9 cellular contexts compared by ENCODE assay signal in the genomic region with DNA sequence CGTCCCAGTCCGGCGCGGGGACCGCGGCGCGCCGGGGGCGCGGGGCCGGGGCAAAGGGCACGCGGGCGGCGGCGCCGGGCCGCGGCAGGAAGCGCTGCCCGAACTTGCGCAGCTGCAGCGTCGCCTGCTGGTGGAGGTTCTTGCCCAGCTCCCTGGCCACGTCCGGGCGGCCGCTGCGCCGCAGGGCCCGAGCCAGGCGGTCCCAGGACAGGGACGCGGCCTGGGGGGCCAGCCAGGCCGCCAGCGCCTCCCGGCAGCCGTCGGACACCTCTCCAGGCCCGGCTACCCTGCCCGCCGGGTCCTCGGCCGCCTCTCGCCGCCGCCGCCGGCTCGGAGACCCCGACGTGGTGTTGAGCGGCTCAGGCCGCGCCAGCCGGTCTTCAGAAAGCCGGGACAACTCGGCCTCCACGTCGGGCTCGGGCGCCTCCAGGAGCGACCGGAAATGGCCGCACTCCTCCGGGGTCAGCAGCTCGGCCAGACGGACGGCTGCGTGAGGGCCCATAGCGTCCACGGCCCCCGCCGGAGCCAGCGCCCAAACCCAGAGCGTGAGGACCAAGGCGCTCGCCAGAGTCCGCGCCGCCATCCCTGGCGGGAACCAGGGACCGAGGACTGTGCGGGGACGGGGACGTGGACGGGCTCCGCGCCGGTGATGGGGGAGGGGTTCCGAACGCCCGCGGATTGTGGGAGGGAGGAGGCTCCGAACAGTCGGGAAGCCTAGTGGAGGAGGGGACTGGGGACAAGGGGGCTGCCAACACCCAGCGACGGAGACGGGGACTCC. TPM values are rescaled to one million over a fixed set of nuclear protein-coding genes. Genes with fewer than 3 reads are reported as not detected.
A peak's percentile ranks its signal among the peaks of the same experiment; 100 is the strongest.
DNase-seq lines count a peak whose midpoint lies in the region; ATAC-seq, FAIRE-seq and TF ChIP-seq lines count a peak whose summit lies in the region.
"Had no signal": no experiment of that assay in that cellular context is flagged by ENCODE, and none has a peak within 500 bp of the region (broad histone marks: within the 10 kb centered on the region; RNA-seq: fewer than 3 reads in every experiment).

No MANE protein-coding gene starts in this region.

- peak overlapping the region in 52 of 59 donors; percentile 15 to 91 (median 72) for H3K27ac ChIP-seq in dorsolateral prefrontal cortex
- H3K27ac ChIP-seq in HepG2 (ENCODE audit: extremely low read length, insufficient read depth, low read length) = no peak overlapping the region
- no peak overlapping the region for H3K27ac ChIP-seq in SJCRH30

- H3K4me1 ChIP-seq in HepG2 (ENCODE audit: insufficient read depth, low read length) (peaks cover 11% of the 10 kb centered on the region; the same call in 1 of the 2 replicates), SJCRH30 (no peaks in the 10 kb centered on the region)

- TF ChIP-seq POLR2A in HepG2 (IDR thresholded peaks at IDR 0.05; ENCODE audit: insufficient read depth in 1 of 2, low read depth in 2 of 2, low read length in 2 of 2) = peak; percentile 36 to 76; a peak in 2 of 4 replicates

- intact Hi-C loops in dorsolateral prefrontal cortex (cut with DNase I) (loop anchor here (5.0 to 10.0 kb wide), 3 partner anchors 137 to 222 kb away; partner anchors contain the start of genes SCN8A (in 2 of the 2) and ACVR1B (in 1 of the 2)), HepG2 (cut with micrococcal nuclease; ENCODE audit: unreplicated experiment) (loop anchor here (2.0 to 5.0 kb wide), 3 partner anchors 222 to 392 kb away; partner anchors contain the start of gene SLC4A8)

- POLR2A ChIA-PET in HepG2 (lab: Yijun Ruan, JAX) = interaction anchor here (0.6 to 2.3 kb wide), 8 partner anchors 10 to 59 kb away, joined by 3 to 12 read pairs (median 4); no protein-coding TSS in a partner anchor

- no peak overlapping the region for H2AFZ ChIP-seq in HepG2 (ENCODE audit: low read length)

- peak overlapping the region; percentile 38 to 77 (median 66) for H3K4me3 ChIP-seq in dorsolateral prefrontal cortex
- H3K4me3 ChIP-seq in HepG2 (replicated peaks in 1 of 3; ENCODE audit: insufficient read depth in 1 of 3, low read depth in 2 of 3, low read length in 3 of 3) = peak overlapping the region; percentile 65 to 83 (median 74)
- no peak overlapping the region for H3K4me3 ChIP-seq in SJCRH30

- H3K9ac ChIP-seq in HepG2 (ENCODE audit: insufficient read depth, low read depth, low read length) = peak overlapping the region; percentile 78

- H3K9me3 ChIP-seq in HepG2 (ENCODE audit: low read length) = no peaks in the 10 kb centered on the region
- H3K9me3 ChIP-seq in SJCRH30 (replicated peaks) = no peaks in the 10 kb centered on the region

- H3K4me2 ChIP-seq in HepG2 (ENCODE audit: low read depth, low read length) = peak overlapping the region; percentile 95

- WGBS in HepG2 (ENCODE audit: low lambda C conversion rate) = 0% methylated on average over 5 of the region's 100 CpGs

- TF ChIP-seq RAD21 in HepG2 (CRISPR knock-in tag; IDR thresholded peaks at IDR 0.05) = peak; percentile 93

- H3K79me2 ChIP-seq in HepG2 (ENCODE audit: insufficient read depth, low read length) = no peaks in the 10 kb centered on the region

- TF ChIP-seq CTCF in dorsolateral prefrontal cortex (IDR thresholded peaks at IDR 0.05 in 54 of 56, conservative IDR thresholded peaks at IDR 0.05 in 2 of 56; ENCODE audit: low read depth in 1 of 56, partially characterized antibody in 56 of 56) (peak in 51 of 56 donors; percentile 23 to 78 (median 56)), HepG2 (CRISPR knock-in tag; IDR thresholded peaks at IDR 0.05) (peak; percentile 76)

- ATAC-seq in HepG2 (peak; percentile 91), GM21529 (IDR thresholded peaks at IDR 0.05; ENCODE audit: unreplicated experiment) (no peak)

- DNase-seq in ELF-1 (ENCODE audit: low read depth, low spot score) (peak; percentile 81), NCI-H1105 (lab: John Stamatoyannopoulos, UW) (peak; percentile 10), dorsolateral prefrontal cortex (peak in 8 of 10 donors; percentile 33 to 81 (median 58)), HepG2 (ENCODE audit: low spot score) (peak; percentile 62), SJCRH30 (no peak)
- peak; percentile 44 to 48 for DNase-seq in activated CD4-positive, alpha-beta T cell treated with anti-CD3 and anti-CD28 coated beads, Interleukin-2, amount 50 U/mL, for 4 hours
- peak; percentile 70 to 77 for DNase-seq in stimulated activated CD4-positive, alpha-beta T cell treated with anti-CD3 and anti-CD28 coated beads, Interleukin-2, amount 100 ng/mL, for 24 hours

- H3K36me3 ChIP-seq in HepG2 (replicated peaks in 1 of 2; ENCODE audit: control insufficient read depth in 1 of 2, insufficient read depth in 2 of 2, low read length in 2 of 2) (no peaks in the 10 kb centered on the region), SJCRH30 (no peaks in the 10 kb centered on the region)

- no peaks in the 10 kb centered on the region for H4K20me1 ChIP-seq in HepG2 (ENCODE audit: insufficient read depth, low read length)

- no TSS peak for BruUV-seq in HepG2 (replicated peaks; lab: Mats Ljungman, UMichigan)

- TF ChIP-seq EP300 in HepG2 (IDR thresholded peaks at IDR 0.05; ENCODE audit: low read depth in 2 of 2, low read length in 2 of 2) (0 out of 4 replicates have a peak, but pooled peaks of 1 of the 2 experiments have one; percentile 6), HepG2 (CRISPR knock-in tag; IDR thresholded peaks at IDR 0.05; ENCODE audit: borderline replicate concordance) (no peak)

- CTCF ChIA-PET in HepG2 (lab: Yijun Ruan, JAX; ENCODE audit: low intra/inter-chr PET ratio, low total read pairs) = interaction anchor here (1.3 kb wide), 1 partner anchor 61 kb away, joined by 5 read pairs; no protein-coding TSS in a partner anchor

- H3K27me3 ChIP-seq in dorsolateral prefrontal cortex (no peaks in the 10 kb centered on the region), HepG2 (ENCODE audit: control insufficient read depth in 1 of 2, insufficient read depth in 2 of 2, low read length in 2 of 2) (0 out of 5 replicates have a peak, but pooled peaks cover 1 to 4% of the 10 kb centered on the region in 2 experiments), SJCRH30 (peaks cover 5% of the 10 kb centered on the region; the same call in 1 of the 2 replicates)

- in situ Hi-C loops in HepG2 (cut with HindIII; ENCODE audit: extremely low pct_ligation_motif_present, low pct_unique_long_range_greater_than_20kb) = loop anchor here (5.0 to 10.0 kb wide), 2 partner anchors 280 to 392 kb away; partner anchors contain the start of gene SLC4A8

- FAIRE-seq in HepG2 (lab: Jason Lieb, UNC) = no peak
- FAIRE-seq: TTC549 had no signal

TF ChIP-seq in HepG2, 621 proteins besides CTCF, POLR2A, EP300 and RAD21 (continues in another document):
- TF ChIP-seq SAP130 (CRISPR knock-in tag; IDR thresholded peaks at IDR 0.05; ENCODE audit: low read depth) = peak; percentile 29; the same call in 1 of the 2 replicates
- TF ChIP-seq HNF4G (IDR thresholded peaks at IDR 0.05; ENCODE audit: borderline replicate concordance, low read depth, low read length) = peak; percentile 41; the same call in 1 of the 2 replicates
- 0 out of 2 replicates have a peak, but pooled peaks have one; percentile 43 for TF ChIP-seq HNF4G (CRISPR knock-in tag; IDR thresholded peaks at IDR 0.05; ENCODE audit: borderline replicate concordance, low read depth)
- 0 out of 2 replicates have a peak, but pooled peaks have one; percentile 33 for TF ChIP-seq ZBTB38 (CRISPR knock-in tag; IDR thresholded peaks at IDR 0.05)

RNA-seq across cellular contexts. Expression of gene FIGNL2, which starts 34.0 kb away (rescaled TPM):
- 1 to 10 TPM in 119 of 120 experiments, under 1 TPM in 1; 0.93 to 4.3 (median 2.1) TPM for total RNA-seq in dorsolateral prefrontal cortex
- total RNA-seq in HepG2 (2016; rRNA removed; fragmentation: Illumina TruSeq; extraction: Trizol) = 0.76 and 1.00 TPM in 2 replicates
- total RNA-seq in HepG2 (2016; cell fraction: cytosol; rRNA removed; fragmentation: Illumina TruSeq; extraction: Trizol; ENCODE audit: low read depth) = 0.10 and 0.18 TPM in 2 replicates
- total RNA-seq in HepG2 (2016; cell fraction: insoluble cytoplasmic fraction; rRNA removed; fragmentation: Illumina TruSeq; extraction: Trizol) = 0.73 and 1.2 TPM in 2 replicates
- total RNA-seq in HepG2 (2016; cell fraction: membrane; rRNA removed; fragmentation: Illumina TruSeq; extraction: Trizol) = 0.53 and 0.62 TPM in 2 replicates
- 0.56 and 0.78 TPM in 2 replicates for total RNA-seq in HepG2 (2016; cell fraction: nucleus; rRNA removed; fragmentation: Illumina TruSeq; extraction: Trizol)
- 0.82 and 1.2 TPM in 2 replicates for polyA plus RNA-seq in HepG2 (2011; rRNA removed)
- polyA plus RNA-seq in HepG2 (2011; cell fraction: cytosol; rRNA removed) = 0.99 and 1.2 TPM in 2 replicates
- polyA plus RNA-seq in HepG2 (2011; cell fraction: nucleus; rRNA removed) = 0.87 and 1.0 TPM in 2 replicates
- polyA plus RNA-seq in HepG2 (2012) = 0.51 TPM in 2 replicates
- 0.06 and 0.07 TPM in 2 replicates for polyA plus RNA-seq in HepG2 (2016; cell fraction: cytosol; fragmentation: Illumina TruSeq; extraction: Trizol; ENCODE audit: low read depth)
- 1.6 TPM in 2 replicates for polyA plus RNA-seq in HepG2 (2016; cell fraction: insoluble cytoplasmic fraction; fragmentation: Illumina TruSeq; extraction: Trizol; ENCODE audit: low read depth)
- polyA plus RNA-seq in HepG2 (2016; cell fraction: membrane; fragmentation: Illumina TruSeq; extraction: Trizol; ENCODE audit: low read depth) = 0.46 and 0.47 TPM in 2 replicates
- 1.3 and 1.4 TPM in 2 replicates for polyA plus RNA-seq in HepG2 (2016; cell fraction: nucleus; fragmentation: Illumina TruSeq; extraction: Trizol; ENCODE audit: insufficient read depth, low read depth)
- polyA minus RNA-seq in HepG2 (2011; rRNA and poly(A)+ RNA removed; ENCODE audit: low replicate concordance) = 1.9 TPM in 1 of 2 replicates, not detected in the other
- polyA minus RNA-seq in HepG2 (2011; cell fraction: cytosol; rRNA and poly(A)+ RNA removed) = 0.99 and 1.1 TPM in 2 replicates
- polyA minus RNA-seq in HepG2 (2011; cell fraction: nucleus; rRNA and poly(A)+ RNA removed) = 0.50 and 0.77 TPM in 2 replicates
- total RNA-seq in SJCRH30 (2014; rRNA removed; shearing (Covaris generic)) = 0.02 TPM in 1 of 2 replicates, not detected in the other

Comparison
In these comparisons a context has a peak if more than half of its experiments do, and no peak if none do; other contexts are left out.
1. DNase-seq: peak in ELF-1 (single experiment), NCI-H1105 (single experiment), activated CD4-positive, alpha-beta T cell treated with anti-CD3 and anti-CD28 coated beads, Interleukin-2, amount 50 U/mL, for 4 hours (2 of 2), dorsolateral prefrontal cortex (8 of 10), HepG2 (single experiment) and stimulated activated CD4-positive, alpha-beta T cell treated with anti-CD3 and anti-CD28 coated beads, Interleukin-2, amount 100 ng/mL, for 24 hours (2 of 2); none in SJCRH30 (0 of 2).
2. H3K27ac ChIP-seq: peak in dorsolateral prefrontal cortex (52 of 59); none in HepG2 (single experiment) and SJCRH30 (single experiment).